Comparison of ENCODE assay signal across 11 cellular contexts in genomic region chr5:55440188-55440646, GRCh38.
DNase-seq lines count a peak whose midpoint lies in the region; ATAC-seq and TF ChIP-seq lines count a peak whose summit lies in the region.
"Had no signal": no experiment of that assay in that cellular context is flagged by ENCODE, and none has a peak within 500 bp of the region (broad histone marks: within the 10 kb centered on the region; RNA-seq: fewer than 3 reads in every experiment).

No MANE protein-coding gene starts in this region.

- no peaks in the 10 kb centered on the region for H3K4me1 Mint-ChIP-seq in memory B cell

- ATAC-seq in memory B cell (ENCODE audit: low read depth) = no peak
- ATAC-seq in aorta (ENCODE audit: low FRiP score) = no peak

- H3K9me3 Mint-ChIP-seq in memory B cell = peaks cover 4% of the 10 kb centered on the region

- intact Hi-C loops in aorta (cut with DNase I) = no loop called here

- no peak overlapping the region for H3K4me3 Mint-ChIP-seq in memory B cell

- no peak overlapping the region for H3K4me3 ChIP-seq in astrocyte of the spinal cord (ENCODE audit: low read depth, low read length)
- H3K4me3 ChIP-seq in aorta (ENCODE audit: low read length in 2 of 2) = no peak overlapping the region
- H3K4me3 ChIP-seq: right lobe of liver had no signal

- WGBS in aorta, 2 donors = 80 to 84% methylated on average over 6 of the region's 6 CpGs

- no peak for TF ChIP-seq CTCF in astrocyte of the spinal cord (IDR thresholded peaks at IDR 0.05; ENCODE audit: low read depth, low read length)

- in situ Hi-C loops in astrocyte of the spinal cord (cut with HindIII; ENCODE audit: low sequenced_read_pairs) = no loop called here

- peaks cover 17% of the 10 kb centered on the region for H3K36me3 Mint-ChIP-seq in memory B cell

- peak overlapping the region; percentile 90 to 95 for H3K27ac ChIP-seq in aorta (ENCODE audit: low read depth in 1 of 2, low read length in 2 of 2)

- H3K36me3 ChIP-seq in aorta (ENCODE audit: control insufficient read depth in 1 of 2, insufficient read depth in 2 of 2, low read length in 1 of 2) = peaks cover 0 to 7% of the 10 kb centered on the region in 2 donors

- peak overlapping the region; percentile 63 for H3K27ac Mint-ChIP-seq in memory B cell

- H3K4me1 ChIP-seq in aorta (ENCODE audit: control insufficient read depth in 1 of 2, insufficient read depth in 2 of 2, low read length in 2 of 2) = peaks cover 7 to 8% of the 10 kb centered on the region in 2 donors

- H3K9me3 ChIP-seq in aorta (ENCODE audit: control insufficient read depth, low read length) = no peaks in the 10 kb centered on the region
- H3K9me3 ChIP-seq: right lobe of liver had no signal

- DNase-seq in stimulated activated CD4-positive, alpha-beta T cell treated with anti-CD3 and anti-CD28 coated beads, Interleukin-2, amount 100 ng/mL, for 4 hours (ENCODE audit: low read depth) = peak; percentile 37
- no peak for DNase-seq in stimulated activated CD4-positive, alpha-beta T cell treated with anti-CD3 and anti-CD28 coated beads, Interleukin-2, amount 100 ng/mL, for 48 hours
- peak; percentile 21 for DNase-seq in astrocyte of the spinal cord (ENCODE audit: low read depth, low spot score)
- DNase-seq in memory B cell (ENCODE audit: low spot score in 2 of 2) = no peak
- no peak for DNase-seq in aorta
- DNase-seq in DMS79 treated with DMSO at 0.1 percent for 48 hours (lab: John Stamatoyannopoulos, UW) = no peak
- no peak for DNase-seq in superior temporal gyrus (ENCODE audit: extremely low spot score)
- DNase-seq in NCI-H1694 treated with DMSO at 0.1 percent for 48 hours (lab: John Stamatoyannopoulos, UW) = no peak
- DNase-seq: cortex of kidney, DND-41, right lobe of liver had no signal

- H3K27me3 ChIP-seq in aorta (ENCODE audit: control insufficient read depth in 1 of 2, insufficient read depth in 2 of 2, low read length in 1 of 2) = no peaks in the 10 kb centered on the region
- H3K27me3 ChIP-seq: right lobe of liver had no signal

- H3K27me3 Mint-ChIP-seq in memory B cell = no peaks in the 10 kb centered on the region

Comparison
In these comparisons a context has a peak if more than half of its experiments do, and no peak if none do; other contexts are left out.
1. DNase-seq: peak in stimulated activated CD4-positive, alpha-beta T cell treated with anti-CD3 and anti-CD28 coated beads, Interleukin-2, amount 100 ng/mL, for 4 hours (single experiment) and astrocyte of the spinal cord (single experiment); none in stimulated activated CD4-positive, alpha-beta T cell treated with anti-CD3 and anti-CD28 coated beads, Interleukin-2, amount 100 ng/mL, for 48 hours (0 of 2), memory B cell (0 of 2), aorta (0 of 2), DMS79 treated with DMSO at 0.1 percent for 48 hours (single experiment), superior temporal gyrus (single experiment) and NCI-H1694 treated with DMSO at 0.1 percent for 48 hours (single experiment).